Comparison of ENCODE assay signal across 37 cellular contexts in genomic region chr7:35399840-35400239, GRCh38.
"Had no signal": no experiment of that assay in that cellular context is flagged by ENCODE, and none has a peak within 500 bp of the region (broad histone marks: within the 10 kb centered on the region; RNA-seq: fewer than 3 reads in every experiment).

No MANE protein-coding gene starts in this region.

- ATAC-seq: activated CD8-positive, alpha-beta T cell treated with anti-CD3 and anti-CD28 coated beads for 36 hours; activated naive CD4-positive, alpha-beta T cell treated with anti-CD3 and anti-CD28 coated beads, Interleukin-2, amount 50 U/mL, for 72 hours; activated T-cell treated with anti-CD3 and anti-CD28 coated beads, Interleukin-2, amount 50 U/mL, for 4 hours; activated T-cell treated with anti-CD3 and anti-CD28 coated beads, Interleukin-2, amount 50 U/mL, for 72 hours; activated T-helper 17 cell treated with anti-CD3 and anti-CD28 coated beads, Interleukin-2, amount 50 U/mL, for 72 hours; body of pancreas had no signal

- H3K4me1 ChIP-seq: adrenal gland, body of pancreas, breast epithelium had no signal

- H3K9me3 ChIP-seq: adrenal gland, body of pancreas, breast epithelium had no signal

- H3K4me1 Mint-ChIP-seq: activated B cell treated with CpG ODN at 0.5 μM for 24 hours; activated CD4-positive, alpha-beta T cell treated with anti-CD3 and anti-CD28 coated beads, Interleukin-2, amount 10 ng/mL, durations not matched to agents 24 days and 14 days; activated naive CD8-positive, alpha-beta T cell treated with anti-CD3 and anti-CD28 coated beads for 36 hours; activated T-helper 17 cell treated with anti-CD3 and anti-CD28 coated beads, Interleukin-2, amount 50 U/mL, for 72 hours; central memory CD8-positive, alpha-beta T cell had no signal

- H3K4me3 Mint-ChIP-seq: activated B cell treated with CpG ODN at 0.5 μM for 24 hours; activated CD4-positive, alpha-beta memory T cell treated with anti-CD3 and anti-CD28 coated beads for 36 hours; activated CD4-positive, alpha-beta T cell treated with anti-CD3 and anti-CD28 coated beads, Interleukin-2, amount 10 ng/mL, durations not matched to agents 24 days and 14 days; activated CD8-positive, alpha-beta T cell treated with anti-CD3 and anti-CD28 coated beads for 36 hours; activated naive CD4-positive, alpha-beta T cell treated with anti-CD3 and anti-CD28 coated beads for 36 hours; activated naive CD8-positive, alpha-beta T cell treated with anti-CD3 and anti-CD28 coated beads for 36 hours; activated T-cell treated with anti-CD3 and anti-CD28 coated beads, Interleukin-2, amount 50 U/mL, for 4 hours; activated T-cell treated with anti-CD3 and anti-CD28 coated beads, Interleukin-2, amount 50 U/mL, for 72 hours; activated T-helper 1 cell treated with anti-CD3 and anti-CD28 coated beads, Interleukin-12 subunit alpha, Interleukin-12 subunit beta, Interleukin-2, Interleukin-4 antibody, amounts not matched to agents 30 ng/mL and 10 ng/mL and 1 ng/mL, durations not matched to agents 14 hours and 24 hours and 36 hours; activated T-helper 17 cell treated with anti-CD3 and anti-CD28 coated beads, Interleukin-2, amount 50 U/mL, for 72 hours; central memory CD8-positive, alpha-beta T cell; T-helper 1 cell treated with Interleukin-12 subunit alpha and Interleukin-12 subunit beta and Interleukin-4 antibody, amounts not matched to agents 30 μg/mL and 1 μg/mL, for 36 hours; T-helper 2 cell treated with Interferon-gamma antibody and Interleukin-4, amounts not matched to agents 5 μg/mL and 100 μg/mL, for 36 hours had no signal

- DNase-seq: activated B cell treated with CpG ODN at 0.5 μM for 24 hours; activated CD4-positive, alpha-beta memory T cell treated with anti-CD3 and anti-CD28 coated beads for 36 hours; activated CD4-positive, alpha-beta T cell treated with anti-CD3 and anti-CD28 coated beads for 4 hours; activated CD4-positive, alpha-beta T cell treated with anti-CD3 and anti-CD28 coated beads, Interleukin-2, amount 10 ng/mL, durations not matched to agents 24 days and 14 days; activated CD4-positive, alpha-beta T cell treated with anti-CD3 and anti-CD28 coated beads, Interleukin-2, amount 50 U/mL, for 1 hour; activated CD4-positive, alpha-beta T cell treated with anti-CD3 and anti-CD28 coated beads, Interleukin-2, amount 50 U/mL, for 4 hours; activated CD4-positive, CD25-positive, alpha-beta regulatory T cell treated with anti-CD3 and anti-CD28 coated beads, Interleukin-2, amount 50 U/mL, for 72 hours; activated CD8-positive, alpha-beta memory T cell treated with anti-CD3 and anti-CD28 coated beads, Interleukin-2, amount 50 U/mL, for 4 hours; activated CD8-positive, alpha-beta T cell treated with anti-CD3 and anti-CD28 coated beads for 36 hours; activated effector memory CD4-positive, alpha-beta T cell treated with anti-CD3 and anti-CD28 coated beads, Interleukin-2, amount 50 U/mL, for 16 hours; activated gamma-delta T cell treated with Interleukin-2 at 50 U/mL for 16 hours; activated naive CD4-positive, alpha-beta T cell; activated naive CD4-positive, alpha-beta T cell treated with anti-CD3 and anti-CD28 coated beads for 36 hours; activated naive CD4-positive, alpha-beta T cell treated with anti-CD3 and anti-CD28 coated beads, Interleukin-2, amount 50 U/mL, for 16 hours; activated naive CD8-positive, alpha-beta T cell treated with anti-CD3 and anti-CD28 coated beads for 36 hours; activated T-cell treated with anti-CD3 and anti-CD28 coated beads for 4 hours; activated T-cell treated with anti-CD3 and anti-CD28 coated beads, Interleukin-2, amount 50 U/mL, for 1 hour; activated T-cell treated with anti-CD3 and anti-CD28 coated beads, Interleukin-2, amount 50 U/mL, for 4 hours; activated T-cell treated with anti-CD3 and anti-CD28 coated beads, Interleukin-2, amount 50 U/mL, for 72 hours; adrenal gland; amniotic stem cell; aorta; body of pancreas; brain microvascular endothelial cell; caudate nucleus; cerebellar nuclear complex; T-helper 1 cell; T-helper 2 cell; T-helper 9 cell had no signal

- H3K27me3 ChIP-seq: adrenal gland, body of pancreas, brain microvascular endothelial cell, breast epithelium had no signal

- H3K9me3 Mint-ChIP-seq: activated B cell treated with CpG ODN at 0.5 μM for 24 hours; activated CD4-positive, alpha-beta memory T cell treated with anti-CD3 and anti-CD28 coated beads for 36 hours; activated CD4-positive, alpha-beta T cell treated with anti-CD3 and anti-CD28 coated beads, Interleukin-2, amount 10 ng/mL, durations not matched to agents 24 days and 14 days; activated CD8-positive, alpha-beta T cell treated with anti-CD3 and anti-CD28 coated beads for 36 hours; activated naive CD4-positive, alpha-beta T cell treated with anti-CD3 and anti-CD28 coated beads for 36 hours; activated naive CD4-positive, alpha-beta T cell treated with anti-CD3 and anti-CD28 coated beads, Interleukin-2, amount 50 U/mL, for 72 hours; activated naive CD8-positive, alpha-beta T cell treated with anti-CD3 and anti-CD28 coated beads for 36 hours; activated T-cell treated with anti-CD3 and anti-CD28 coated beads, Interleukin-2, amount 50 U/mL, for 4 hours; activated T-cell treated with anti-CD3 and anti-CD28 coated beads, Interleukin-2, amount 50 U/mL, for 72 hours; activated T-helper 1 cell treated with anti-CD3 and anti-CD28 coated beads, Interleukin-12 subunit alpha, Interleukin-12 subunit beta, Interleukin-2, Interleukin-4 antibody, amounts not matched to agents 30 ng/mL and 10 ng/mL and 1 ng/mL, durations not matched to agents 14 hours and 24 hours and 36 hours; activated T-helper 17 cell treated with anti-CD3 and anti-CD28 coated beads, Interleukin-2, amount 50 U/mL, for 72 hours; central memory CD8-positive, alpha-beta T cell; T-helper 1 cell treated with Interleukin-12 subunit alpha and Interleukin-12 subunit beta and Interleukin-4 antibody, amounts not matched to agents 30 μg/mL and 1 μg/mL, for 36 hours; T-helper 2 cell treated with Interferon-gamma antibody and Interleukin-4, amounts not matched to agents 5 μg/mL and 100 μg/mL, for 36 hours had no signal

- H3K36me3 ChIP-seq: adrenal gland, brain microvascular endothelial cell, breast epithelium had no signal

- H3K27ac ChIP-seq: adrenal gland, body of pancreas, brain microvascular endothelial cell, breast epithelium, VCaP had no signal

- H3K27me3 Mint-ChIP-seq: activated CD4-positive, alpha-beta T cell treated with anti-CD3 and anti-CD28 coated beads, Interleukin-2, amount 10 ng/mL, durations not matched to agents 24 days and 14 days had no signal

- H3K36me3 Mint-ChIP-seq: activated CD4-positive, alpha-beta memory T cell treated with anti-CD3 and anti-CD28 coated beads for 36 hours; activated naive CD4-positive, alpha-beta T cell treated with anti-CD3 and anti-CD28 coated beads, Interleukin-2, amount 50 U/mL, for 72 hours; activated naive CD8-positive, alpha-beta T cell treated with anti-CD3 and anti-CD28 coated beads for 36 hours had no signal

- H3K27ac Mint-ChIP-seq: activated B cell treated with CpG ODN at 0.5 μM for 24 hours; activated CD4-positive, alpha-beta memory T cell treated with anti-CD3 and anti-CD28 coated beads for 36 hours; activated CD4-positive, alpha-beta T cell treated with anti-CD3 and anti-CD28 coated beads, Interleukin-2, amount 10 ng/mL, durations not matched to agents 24 days and 14 days; activated CD8-positive, alpha-beta T cell treated with anti-CD3 and anti-CD28 coated beads for 36 hours; activated naive CD4-positive, alpha-beta T cell treated with anti-CD3 and anti-CD28 coated beads for 36 hours; activated naive CD4-positive, alpha-beta T cell treated with anti-CD3 and anti-CD28 coated beads, Interleukin-2, amount 50 U/mL, for 72 hours; activated naive CD8-positive, alpha-beta T cell treated with anti-CD3 and anti-CD28 coated beads for 36 hours; activated T-cell treated with anti-CD3 and anti-CD28 coated beads, Interleukin-2, amount 50 U/mL, for 72 hours; activated T-helper 1 cell treated with anti-CD3 and anti-CD28 coated beads, Interleukin-12 subunit alpha, Interleukin-12 subunit beta, Interleukin-2, Interleukin-4 antibody, amounts not matched to agents 30 ng/mL and 10 ng/mL and 1 ng/mL, durations not matched to agents 14 hours and 24 hours and 36 hours; activated T-helper 17 cell treated with anti-CD3 and anti-CD28 coated beads, Interleukin-2, amount 50 U/mL, for 72 hours; T-helper 1 cell treated with Interleukin-12 subunit alpha and Interleukin-12 subunit beta and Interleukin-4 antibody, amounts not matched to agents 30 μg/mL and 1 μg/mL, for 36 hours; T-helper 2 cell treated with Interferon-gamma antibody and Interleukin-4, amounts not matched to agents 5 μg/mL and 100 μg/mL, for 36 hours had no signal

- H3K4me3 ChIP-seq: adrenal gland, body of pancreas, breast epithelium had no signal
